8 cellular contexts compared by ENCODE assay signal in genomic region chr3:12984023-12984823, GRCh38.
DNase-seq lines count a peak whose midpoint lies in the region; ATAC-seq and TF ChIP-seq lines count a peak whose summit lies in the region.

No MANE protein-coding gene starts in this region.

- TF ChIP-seq CTCF in CD4-positive, alpha-beta T cell (IDR thresholded peaks at IDR 0.05) = peak; percentile 56
- peak; percentile 77 for TF ChIP-seq CTCF in coronary artery (IDR thresholded peaks at IDR 0.05)

- H3K36me3 Mint-ChIP-seq in CD4-positive, alpha-beta T cell (ENCODE audit: low read depth) = peaks cover 27% of the 10 kb centered on the region

- H3K9me3 ChIP-seq in CD4-positive, alpha-beta T cell (ENCODE audit: control insufficient read depth, low read length) = no peaks in the 10 kb centered on the region

- H3K27ac Mint-ChIP-seq in CD4-positive, alpha-beta T cell = peak overlapping the region; percentile 57

- peaks cover 71% of the 10 kb centered on the region for H3K4me1 Mint-ChIP-seq in CD4-positive, alpha-beta T cell (ENCODE audit: low read depth)

- DNase-seq in CD4-positive, alpha-beta T cell = peak; percentile 28 to 61 (median 43)
- DNase-seq in NCI-H146 (lab: John Stamatoyannopoulos, UW) = peak; percentile 23
- DNase-seq in activated CD4-positive, alpha-beta T cell treated with anti-CD3 and anti-CD28 coated beads for 48 hours = peak; percentile 75
- DNase-seq in coronary artery (ENCODE audit: low spot score) = no peak
- peak; percentile 77 to 86 for DNase-seq in lung microvascular endothelial cell (ENCODE audit: low read depth in 2 of 2)
- peak; percentile 73 for DNase-seq in stimulated activated CD8-positive, alpha-beta memory T cell treated with anti-CD3 and anti-CD28 coated beads, Interleukin-4, amount 100 ng/mL, for 48 hours

- H3K27ac ChIP-seq in CD4-positive, alpha-beta T cell (ENCODE audit: low read depth, low read length) = no peak overlapping the region
- no peak overlapping the region for H3K27ac ChIP-seq in coronary artery

- intact Hi-C loops in CD4-positive, alpha-beta T cell (cut with DNase I, micrococcal nuclease) = loop anchor here in 1 of 2 experiments (5.0 kb wide), 1 partner anchor 117 kb away; no protein-coding TSS in a partner anchor

- CTCF ChIA-PET in CD4-positive, alpha-beta T cell (lab: Charles Lee) = interaction anchor here (0.6 to 1.8 kb wide), 9 partner anchors 8 to 108 kb away, joined by 3 to 20 read pairs (median 3); no protein-coding TSS in a partner anchor

- H3K27me3 Mint-ChIP-seq in CD4-positive, alpha-beta T cell = no peaks in the 10 kb centered on the region

- H3K27me3 ChIP-seq in CD4-positive, alpha-beta T cell (ENCODE audit: control insufficient read depth, insufficient read depth, low read length) = no peaks in the 10 kb centered on the region

- no peak overlapping the region for H3K4me3 ChIP-seq in coronary artery

- peak; percentile 88 for ATAC-seq in CD4-positive, alpha-beta T cell (ENCODE audit: poor library complexity)
- peak; percentile 49 for ATAC-seq in GM19438 (IDR thresholded peaks at IDR 0.05; ENCODE audit: low read depth, unreplicated experiment)
- no peak for ATAC-seq in GM19467 (IDR thresholded peaks at IDR 0.05; ENCODE audit: unreplicated experiment)

- POLR2A ChIA-PET in CD4-positive, alpha-beta T cell (lab: Charles Lee) = interaction anchor here (1.0 to 1.3 kb wide), 3 partner anchors 11 to 27 kb away, joined by 3 to 4 read pairs (median 3); no protein-coding TSS in a partner anchor

- no peaks in the 10 kb centered on the region for H3K9me3 Mint-ChIP-seq in CD4-positive, alpha-beta T cell

- H3K4me3 Mint-ChIP-seq in CD4-positive, alpha-beta T cell = peak overlapping the region; percentile 35
